Comparison of ENCODE assay signal across 2 cellular contexts in genomic region chr2:150520887-150521664, GRCh38.
TF ChIP-seq lines count a peak whose summit lies in the region.

No MANE protein-coding gene starts in this region.

TF ChIP-seq in SK-N-SH, 30 proteins besides CTCF, POLR2A, EP300 and RAD21:
- TF ChIP-seq NFIC (IDR thresholded peaks at IDR 0.05; ENCODE audit: borderline replicate concordance) (peak; percentile 46; the same call in 1 of the 2 replicates), TCF12 (IDR thresholded peaks at IDR 0.05) (peak; percentile 37; the same call in 1 of the 2 replicates), MEF2A (IDR thresholded peaks at IDR 0.05; ENCODE audit: borderline replicate concordance, low read depth) (no peak), RCOR1 (IDR thresholded peaks at IDR 0.05; ENCODE audit: low read length) (no peak), ELF1 (IDR thresholded peaks at IDR 0.05) (no peak), SMC3 (IDR thresholded peaks at IDR 0.05; ENCODE audit: low read depth, low read length) (no peak), POLR2AphosphoS5 (IDR thresholded peaks at IDR 0.05; ENCODE audit: low read depth, low read length) (no peak), YY1 (IDR thresholded peaks at IDR 0.05; ENCODE audit: low read depth) (no peak), EZH2phosphoT487 (IDR thresholded peaks at IDR 0.05; ENCODE audit: borderline replicate concordance, low read depth) (no peak), GABPA (IDR thresholded peaks at IDR 0.05; ENCODE audit: low read depth) (no peak), RFX5 (IDR thresholded peaks at IDR 0.05; ENCODE audit: low read length) (no peak)
- TF ChIP-seq, protein P1, sequence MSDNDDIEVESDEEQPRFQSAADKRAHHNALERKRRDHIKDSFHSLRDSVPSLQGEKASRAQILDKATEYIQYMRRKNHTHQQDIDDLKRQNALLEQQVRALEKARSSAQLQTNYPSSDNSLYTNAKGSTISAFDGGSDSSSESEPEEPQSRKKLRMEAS (IDR thresholded peaks at IDR 0.05; ENCODE audit: low read depth): 0 out of 2 replicates have a peak, but pooled peaks have one; percentile 31
- TF ChIP-seq, protein P2, sequence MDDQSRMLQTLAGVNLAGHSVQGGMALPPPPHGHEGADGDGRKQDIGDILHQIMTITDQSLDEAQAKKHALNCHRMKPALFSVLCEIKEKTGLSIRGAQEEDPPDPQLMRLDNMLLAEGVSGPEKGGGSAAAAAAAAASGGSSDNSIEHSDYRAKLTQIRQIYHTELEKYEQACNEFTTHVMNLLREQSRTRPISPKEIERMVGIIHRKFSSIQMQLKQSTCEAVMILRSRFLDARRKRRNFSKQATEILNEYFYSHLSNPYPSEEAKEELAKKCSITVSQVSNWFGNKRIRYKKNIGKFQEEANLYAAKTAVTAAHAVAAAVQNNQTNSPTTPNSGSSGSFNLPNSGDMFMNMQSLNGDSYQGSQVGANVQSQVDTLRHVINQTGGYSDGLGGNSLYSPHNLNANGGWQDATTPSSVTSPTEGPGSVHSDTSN (IDR thresholded peaks at IDR 0.05): peak; percentile 43
- TF ChIP-seq, protein P3, sequence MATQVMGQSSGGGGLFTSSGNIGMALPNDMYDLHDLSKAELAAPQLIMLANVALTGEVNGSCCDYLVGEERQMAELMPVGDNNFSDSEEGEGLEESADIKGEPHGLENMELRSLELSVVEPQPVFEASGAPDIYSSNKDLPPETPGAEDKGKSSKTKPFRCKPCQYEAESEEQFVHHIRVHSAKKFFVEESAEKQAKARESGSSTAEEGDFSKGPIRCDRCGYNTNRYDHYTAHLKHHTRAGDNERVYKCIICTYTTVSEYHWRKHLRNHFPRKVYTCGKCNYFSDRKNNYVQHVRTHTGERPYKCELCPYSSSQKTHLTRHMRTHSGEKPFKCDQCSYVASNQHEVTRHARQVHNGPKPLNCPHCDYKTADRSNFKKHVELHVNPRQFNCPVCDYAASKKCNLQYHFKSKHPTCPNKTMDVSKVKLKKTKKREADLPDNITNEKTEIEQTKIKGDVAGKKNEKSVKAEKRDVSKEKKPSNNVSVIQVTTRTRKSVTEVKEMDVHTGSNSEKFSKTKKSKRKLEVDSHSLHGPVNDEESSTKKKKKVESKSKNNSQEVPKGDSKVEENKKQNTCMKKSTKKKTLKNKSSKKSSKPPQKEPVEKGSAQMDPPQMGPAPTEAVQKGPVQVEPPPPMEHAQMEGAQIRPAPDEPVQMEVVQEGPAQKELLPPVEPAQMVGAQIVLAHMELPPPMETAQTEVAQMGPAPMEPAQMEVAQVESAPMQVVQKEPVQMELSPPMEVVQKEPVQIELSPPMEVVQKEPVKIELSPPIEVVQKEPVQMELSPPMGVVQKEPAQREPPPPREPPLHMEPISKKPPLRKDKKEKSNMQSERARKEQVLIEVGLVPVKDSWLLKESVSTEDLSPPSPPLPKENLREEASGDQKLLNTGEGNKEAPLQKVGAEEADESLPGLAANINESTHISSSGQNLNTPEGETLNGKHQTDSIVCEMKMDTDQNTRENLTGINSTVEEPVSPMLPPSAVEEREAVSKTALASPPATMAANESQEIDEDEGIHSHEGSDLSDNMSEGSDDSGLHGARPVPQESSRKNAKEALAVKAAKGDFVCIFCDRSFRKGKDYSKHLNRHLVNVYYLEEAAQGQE (IDR thresholded peaks at IDR 0.05; ENCODE audit: low read depth, low read length): no peak
- TF ChIP-seq, protein P4, sequence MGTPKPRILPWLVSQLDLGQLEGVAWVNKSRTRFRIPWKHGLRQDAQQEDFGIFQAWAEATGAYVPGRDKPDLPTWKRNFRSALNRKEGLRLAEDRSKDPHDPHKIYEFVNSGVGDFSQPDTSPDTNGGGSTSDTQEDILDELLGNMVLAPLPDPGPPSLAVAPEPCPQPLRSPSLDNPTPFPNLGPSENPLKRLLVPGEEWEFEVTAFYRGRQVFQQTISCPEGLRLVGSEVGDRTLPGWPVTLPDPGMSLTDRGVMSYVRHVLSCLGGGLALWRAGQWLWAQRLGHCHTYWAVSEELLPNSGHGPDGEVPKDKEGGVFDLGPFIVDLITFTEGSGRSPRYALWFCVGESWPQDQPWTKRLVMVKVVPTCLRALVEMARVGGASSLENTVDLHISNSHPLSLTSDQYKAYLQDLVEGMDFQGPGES (IDR thresholded peaks at IDR 0.05; ENCODE audit: low read depth, low read length): no peak

TF ChIP-seq in HepG2, 621 proteins besides CTCF, POLR2A, EP300 and RAD21:
- TF ChIP-seq NFIC (IDR thresholded peaks at IDR 0.05; ENCODE audit: low read length) (no peak), STAT5B (CRISPR knock-in tag; IDR thresholded peaks at IDR 0.05) (no peak), ZNF891 (CRISPR knock-in tag; IDR thresholded peaks at IDR 0.05) (no peak), ZNF709 (CRISPR knock-in tag; IDR thresholded peaks at IDR 0.05) (no peak), ZNF430 (CRISPR knock-in tag; IDR thresholded peaks at IDR 0.05) (no peak), ZNF383 (CRISPR knock-in tag; IDR thresholded peaks at IDR 0.05; ENCODE audit: borderline replicate concordance) (no peak), ZBTB7A (CRISPR knock-in tag; IDR thresholded peaks at IDR 0.05) (no peak), ZNF33A (CRISPR knock-in tag; IDR thresholded peaks at IDR 0.05; ENCODE audit: borderline replicate concordance) (no peak), TOPORS (CRISPR knock-in tag; IDR thresholded peaks at IDR 0.05) (no peak), HDAC1 (CRISPR knock-in tag; IDR thresholded peaks at IDR 0.05) (no peak), SP2 (CRISPR knock-in tag; IDR thresholded peaks at IDR 0.05) (no peak), PHF20 (CRISPR knock-in tag; IDR thresholded peaks at IDR 0.05) (no peak), ZNF562 (CRISPR knock-in tag; IDR thresholded peaks at IDR 0.05; ENCODE audit: borderline replicate concordance) (no peak)
